In genomic region chr9:33445941-33446506, GRCh38 we compare ENCODE assay signal across 11 cellular contexts. TPM values are rescaled to one million over a fixed set of nuclear protein-coding genes. Genes with fewer than 3 reads are reported as not detected.
DNase-seq lines count a peak whose midpoint lies in the region; ATAC-seq and TF ChIP-seq lines count a peak whose summit lies in the region.
"Had no signal": no experiment of that assay in that cellular context is flagged by ENCODE, and none has a peak within 500 bp of the region (broad histone marks: within the 10 kb centered on the region; RNA-seq: fewer than 3 reads in every experiment).

No MANE protein-coding gene starts in this region.

- no peaks in the 10 kb centered on the region for H3K27me3 ChIP-seq in KMS-11 (ENCODE audit: insufficient read depth, low read depth)
- H3K27me3 ChIP-seq in adipocyte (replicated peaks; ENCODE audit: control insufficient read depth, insufficient read depth, low read length), result peaks cover 7% of the 10 kb centered on the region
- no peaks in the 10 kb centered on the region for H3K27me3 ChIP-seq in naive thymus-derived CD4-positive, alpha-beta T cell (ENCODE audit: control insufficient read depth in 2 of 2, insufficient read depth in 2 of 2, low read length in 2 of 2)
- H3K27me3 ChIP-seq in thyroid gland, result no peaks in the 10 kb centered on the region

- peak; percentile 32 for DNase-seq in CD1c-positive myeloid dendritic cell (ENCODE audit: extremely low spot score)
- DNase-seq in adipocyte (ENCODE audit: low read depth), result no peak
- DNase-seq in naive thymus-derived CD4-positive, alpha-beta T cell, result no peak
- no peak for DNase-seq in A172 (ENCODE audit: low spot score)
- no peak for DNase-seq in thyroid gland
- DNase-seq in NCI-H446 treated with DMSO at 0.1 percent for 48 hours (lab: John Stamatoyannopoulos, UW), result no peak
- DNase-seq: EL, NCI-H146 had no signal

- H3K36me3 Mint-ChIP-seq in naive thymus-derived CD4-positive, alpha-beta T cell, result peaks cover 0 to 28% (median 4%) of the 10 kb centered on the region in 5 donors

- peak overlapping the region; percentile 92 for H3K4me2 ChIP-seq in KMS-11

- ATAC-seq in naive thymus-derived CD4-positive, alpha-beta T cell, result no peak
- no peak for ATAC-seq in HG02678 (IDR thresholded peaks at IDR 0.05; ENCODE audit: unreplicated experiment)

- POLR2A ChIA-PET in naive thymus-derived CD4-positive, alpha-beta T cell (lab: Charles Lee), result interaction anchor here (1.1 to 5.8 kb wide), 5 partner anchors 12 to 156 kb away, joined by 4 to 102 read pairs (median 31); partner anchors contain the start of genes NFX1 and NOL6

- H3K9me3 ChIP-seq in adipocyte (ENCODE audit: control insufficient read depth, low read length) (no peaks in the 10 kb centered on the region), thyroid gland (no peaks in the 10 kb centered on the region)
- H3K9me3 ChIP-seq in naive thymus-derived CD4-positive, alpha-beta T cell (ENCODE audit: control insufficient read depth in 2 of 3, low read length in 3 of 3), result no peaks in the 10 kb centered on the region

- 0 out of 2 replicates have a peak, but pooled peaks cover 3% of the 10 kb centered on the region for H3K79me2 ChIP-seq in KMS-11 (ENCODE audit: insufficient read depth, low read depth)

- no peaks in the 10 kb centered on the region for H3K27me3 Mint-ChIP-seq in naive thymus-derived CD4-positive, alpha-beta T cell

- H3K4me1 ChIP-seq in KMS-11 (ENCODE audit: low read depth, poor library complexity, severe bottlenecking), result peaks cover 35% of the 10 kb centered on the region
- peaks cover 23% of the 10 kb centered on the region for H3K4me1 ChIP-seq in adipocyte (ENCODE audit: control insufficient read depth, insufficient read depth, low read length)
- peaks cover 27 to 36% of the 10 kb centered on the region in 2 donors for H3K4me1 ChIP-seq in naive thymus-derived CD4-positive, alpha-beta T cell (ENCODE audit: control insufficient read depth in 2 of 2, insufficient read depth in 2 of 2, low read length in 2 of 2)
- peaks cover 3 to 30% of the 10 kb centered on the region in 2 donors for H3K4me1 ChIP-seq in thyroid gland

- TF ChIP-seq POLR2A in thyroid gland (IDR thresholded peaks at IDR 0.05), result no peak

- peak overlapping the region; percentile 81 to 97 (median 95) for H3K27ac Mint-ChIP-seq in naive thymus-derived CD4-positive, alpha-beta T cell

- intact Hi-C loops in naive thymus-derived CD4-positive, alpha-beta T cell (cut with micrococcal nuclease), result loop anchor here in 1 of 2 donors (1.0 kb wide), 7 partner anchors 8 to 156 kb away; partner anchors contain the start of gene NFX1
- intact Hi-C loops in thyroid gland (cut with DNase I), result no loop called here

- TF ChIP-seq CTCF in KMS-11 (conservative IDR thresholded peaks at IDR 0.05; ENCODE audit: low read depth, low read length), result no peak
- no peak for TF ChIP-seq CTCF in thyroid gland (IDR thresholded peaks at IDR 0.05)

- H3K4me3 ChIP-seq in KMS-11 (IDR thresholded peaks at IDR 0.05; ENCODE audit: insufficient read depth, low read depth, low read length) (no peak overlapping the region), adipocyte (ENCODE audit: low read length) (peak overlapping the region; percentile 86), thyroid gland (replicated peaks in 1 of 3) (no peak overlapping the region)
- H3K4me3 ChIP-seq in naive thymus-derived CD4-positive, alpha-beta T cell (ENCODE audit: low read length), result peak overlapping the region; percentile 86

- H3K4me1 Mint-ChIP-seq in naive thymus-derived CD4-positive, alpha-beta T cell, result peaks cover 23 to 58% (median 45%) of the 10 kb centered on the region in 7 donors

- H4K20me1 ChIP-seq in KMS-11 (ENCODE audit: insufficient read depth), result no peaks in the 10 kb centered on the region

- peak overlapping the region; percentile 74; the same call in 1 of the 2 replicates for H3K9ac ChIP-seq in KMS-11
- H3K9ac ChIP-seq in adipocyte (ENCODE audit: low read length), result peak overlapping the region; percentile 85

- peak overlapping the region; percentile 89 for H3K27ac ChIP-seq in KMS-11
- H3K27ac ChIP-seq in naive thymus-derived CD4-positive, alpha-beta T cell (ENCODE audit: low read depth, low read length), result peak overlapping the region; percentile 85
- no peak overlapping the region for H3K27ac ChIP-seq in thyroid gland

- no peaks in the 10 kb centered on the region for H3K36me3 ChIP-seq in KMS-11 (ENCODE audit: insufficient read depth)
- peaks cover 13% of the 10 kb centered on the region for H3K36me3 ChIP-seq in adipocyte (ENCODE audit: control insufficient read depth, insufficient read depth, low read length, severe bottlenecking)
- H3K36me3 ChIP-seq in naive thymus-derived CD4-positive, alpha-beta T cell (ENCODE audit: control insufficient read depth in 2 of 3, insufficient read depth in 3 of 3, low read length in 3 of 3), result peaks cover 0 to 30% (median 20%) of the 10 kb centered on the region in 3 experiments
- H3K36me3 ChIP-seq in thyroid gland, result no peaks in the 10 kb centered on the region

- CTCF ChIA-PET in naive thymus-derived CD4-positive, alpha-beta T cell (lab: Charles Lee), result interaction anchor here (0.6 to 8.5 kb wide), 6 partner anchors 17 to 95 kb away, joined by 3 to 134 read pairs (median 16); no protein-coding TSS in a partner anchor

- WGBS in thyroid gland, 2 donors, result 88% methylated on average over 5 of the region's 5 CpGs

- no peak overlapping the region; the same call in 1 of the 2 replicates for H2AFZ ChIP-seq in KMS-11 (ENCODE audit: low read depth)

- peaks cover 0 to 2% (median 0%) of the 10 kb centered on the region in 11 donors for H3K9me3 Mint-ChIP-seq in naive thymus-derived CD4-positive, alpha-beta T cell

- H3K4me3 Mint-ChIP-seq in naive thymus-derived CD4-positive, alpha-beta T cell, result peak overlapping the region; percentile 89 to 98 (median 94)

RNA-seq across cellular contexts. Expression of gene AQP3, which starts 1.4 kb away (rescaled TPM):
- total RNA-seq in naive thymus-derived CD4-positive, alpha-beta T cell, result 100 to 1,000 TPM in 3 of 5 experiments, 10 to 100 TPM in 2; 53.3 to 173 (median 110) TPM
- polyA plus RNA-seq in naive thymus-derived CD4-positive, alpha-beta T cell, result 100 to 1,000 TPM; 178 to 252 TPM
- 0.79 and 2.2 TPM in 2 replicates for total RNA-seq in A172 (2014; rRNA removed; shearing (Covaris generic))
- 1 to 10 TPM; 1.0 to 4.3 (median 2.5) TPM for total RNA-seq in thyroid gland

RNA-seq across cellular contexts. Expression of gene NOL6, which starts 27.7 kb away (rescaled TPM):
- total RNA-seq in naive thymus-derived CD4-positive, alpha-beta T cell, result 10 to 100 TPM; 34.0 to 48.0 (median 44.0) TPM
- 10 to 100 TPM; 14.2 to 30.0 TPM for polyA plus RNA-seq in naive thymus-derived CD4-positive, alpha-beta T cell
- total RNA-seq in A172 (2014; rRNA removed; shearing (Covaris generic)), result 27.0 and 28.1 TPM in 2 replicates
- 10 to 100 TPM; 13.0 to 32.3 (median 27.0) TPM for total RNA-seq in thyroid gland

RNA-seq across cellular contexts. Expression of gene AQP7, which starts 43.7 kb away (rescaled TPM):
- 1 to 10 TPM in 3 of 5 experiments, under 1 TPM in 2; 0.32 to 1.9 (median 1.1) TPM for total RNA-seq in naive thymus-derived CD4-positive, alpha-beta T cell
- under 1 TPM in 1 of 2 donors, not detected in 1; 0.53 TPM for polyA plus RNA-seq in naive thymus-derived CD4-positive, alpha-beta T cell
- total RNA-seq in A172 (2014; rRNA removed; shearing (Covaris generic)), result 0.12 TPM in 1 of 2 replicates, not detected in the other
- 1 to 10 TPM; 1.9 to 4.7 (median 2.5) TPM for total RNA-seq in thyroid gland
- total RNA-seq: pulmonary artery endothelial cell had no signal

Comparison
In these comparisons a context has a peak if more than half of its experiments do, and no peak if none do; other contexts are left out.
1. H3K27ac ChIP-seq: peak in KMS-11 (single experiment) and naive thymus-derived CD4-positive, alpha-beta T cell (single experiment); none in thyroid gland (0 of 3).
2. H3K4me3 ChIP-seq: peak in adipocyte (single experiment) and naive thymus-derived CD4-positive, alpha-beta T cell (single experiment); none in KMS-11 (single experiment) and thyroid gland (0 of 3).
3. RNA of gene AQP3, which starts 1.4 kb away (total RNA-seq): 53.3 to 173 TPM in naive thymus-derived CD4-positive, alpha-beta T cell; 1.0 to 4.3 TPM in thyroid gland and 0.79 to 2.2 TPM in A172; every median in the first group is over 10 times any median in the second.